ENCODE assay signal across 1 cellular context in genomic region chr12:122880155-122880605, GRCh38.
TF ChIP-seq lines count a peak whose summit lies in the region.

No MANE protein-coding gene starts in this region.

TF ChIP-seq in HEK293, 187 proteins besides CTCF, POLR2A, EP300 and RAD21 (continued from another document):
- TF ChIP-seq PATZ1 (tag by site-specific recombination; IDR thresholded peaks at IDR 0.05) (no peak), PRDM1 (tag by site-specific recombination; IDR thresholded peaks at IDR 0.05) (peak; percentile 96), ZNF24 (tag by site-specific recombination; IDR thresholded peaks at IDR 0.05) (no peak), ZNF16 (tag by site-specific recombination; IDR thresholded peaks at IDR 0.05; ENCODE audit: low read depth) (no peak), PRDM6 (tag by site-specific recombination; IDR thresholded peaks at IDR 0.05) (peak; percentile 94), ZNF621 (tag by site-specific recombination; IDR thresholded peaks at IDR 0.05) (no peak), ZNF169 (tag by site-specific recombination; IDR thresholded peaks at IDR 0.05) (no peak), ZSCAN23 (tag by site-specific recombination; IDR thresholded peaks at IDR 0.05) (no peak), ZNF19 (tag by site-specific recombination; IDR thresholded peaks at IDR 0.05; ENCODE audit: low read depth) (no peak), ZNF585B (tag by site-specific recombination; IDR thresholded peaks at IDR 0.05) (no peak), ZNF354C (tag by site-specific recombination; IDR thresholded peaks at IDR 0.05; ENCODE audit: borderline replicate concordance, low read depth) (no peak), ZEB2 (tag by site-specific recombination; IDR thresholded peaks at IDR 0.05) (peak; percentile 72; the same call in 1 of the 2 replicates)
TF ChIP-seq in HEK293: peak in this region for 7.
